Comparison of ENCODE assay signal across 10 cellular contexts in genomic region chr10:85786401-85786899, GRCh38.
A peak's percentile ranks its signal among the peaks of the same experiment; 100 is the strongest.
DNase-seq lines count a peak whose midpoint lies in the region; ATAC-seq and TF ChIP-seq lines count a peak whose summit lies in the region.
"Had no signal": no experiment of that assay in that cellular context is flagged by ENCODE, and none has a peak within 500 bp of the region (broad histone marks: within the 10 kb centered on the region; RNA-seq: fewer than 3 reads in every experiment).

No MANE protein-coding gene starts in this region.

- peak; percentile 30 for DNase-seq in KBM-7
- DNase-seq in SW480 (ENCODE audit: low spot score) = peak; percentile 18
- no peak for DNase-seq in left lobe of liver (ENCODE audit: low spot score)
- DNase-seq: GDM1, naive B cell, NCI-H2029 had no signal

- ATAC-seq in left lobe of liver (peak; percentile 93), GM18520 (IDR thresholded peaks at IDR 0.05; ENCODE audit: unreplicated experiment) (no peak), HG02571 (IDR thresholded peaks at IDR 0.05; ENCODE audit: unreplicated experiment) (no peak), HG03571 (IDR thresholded peaks at IDR 0.05; ENCODE audit: unreplicated experiment) (no peak)

- in situ Hi-C loops in KBM-7 (cut with MboI; ENCODE audit: low pct_unique_long_range_greater_than_20kb, low sequenced_read_pairs) = loop anchor here (25.0 kb wide), 1 partner anchor 576 kb away; the partner anchor contains the start of gene GRID1

- TF ChIP-seq CTCF in GM12872 (IDR thresholded peaks at IDR 0.05; ENCODE audit: insufficient read depth, low read depth, low read length) = peak; percentile 54
